1 cellular context compared by ENCODE assay signal in genomic region chr15:23687143-23687470, GRCh38.
A peak's percentile ranks its signal among the peaks of the same experiment; 100 is the strongest.
TF ChIP-seq lines count a peak whose summit lies in the region.

NDN (minus strand) TSS chr15:23687305; CDS start chr15:23687217, 88 bp downstream.

TF ChIP-seq in K562, 482 proteins besides CTCF, POLR2A, EP300 and RAD21 (continued from another document):
- TF ChIP-seq, protein P1, sequence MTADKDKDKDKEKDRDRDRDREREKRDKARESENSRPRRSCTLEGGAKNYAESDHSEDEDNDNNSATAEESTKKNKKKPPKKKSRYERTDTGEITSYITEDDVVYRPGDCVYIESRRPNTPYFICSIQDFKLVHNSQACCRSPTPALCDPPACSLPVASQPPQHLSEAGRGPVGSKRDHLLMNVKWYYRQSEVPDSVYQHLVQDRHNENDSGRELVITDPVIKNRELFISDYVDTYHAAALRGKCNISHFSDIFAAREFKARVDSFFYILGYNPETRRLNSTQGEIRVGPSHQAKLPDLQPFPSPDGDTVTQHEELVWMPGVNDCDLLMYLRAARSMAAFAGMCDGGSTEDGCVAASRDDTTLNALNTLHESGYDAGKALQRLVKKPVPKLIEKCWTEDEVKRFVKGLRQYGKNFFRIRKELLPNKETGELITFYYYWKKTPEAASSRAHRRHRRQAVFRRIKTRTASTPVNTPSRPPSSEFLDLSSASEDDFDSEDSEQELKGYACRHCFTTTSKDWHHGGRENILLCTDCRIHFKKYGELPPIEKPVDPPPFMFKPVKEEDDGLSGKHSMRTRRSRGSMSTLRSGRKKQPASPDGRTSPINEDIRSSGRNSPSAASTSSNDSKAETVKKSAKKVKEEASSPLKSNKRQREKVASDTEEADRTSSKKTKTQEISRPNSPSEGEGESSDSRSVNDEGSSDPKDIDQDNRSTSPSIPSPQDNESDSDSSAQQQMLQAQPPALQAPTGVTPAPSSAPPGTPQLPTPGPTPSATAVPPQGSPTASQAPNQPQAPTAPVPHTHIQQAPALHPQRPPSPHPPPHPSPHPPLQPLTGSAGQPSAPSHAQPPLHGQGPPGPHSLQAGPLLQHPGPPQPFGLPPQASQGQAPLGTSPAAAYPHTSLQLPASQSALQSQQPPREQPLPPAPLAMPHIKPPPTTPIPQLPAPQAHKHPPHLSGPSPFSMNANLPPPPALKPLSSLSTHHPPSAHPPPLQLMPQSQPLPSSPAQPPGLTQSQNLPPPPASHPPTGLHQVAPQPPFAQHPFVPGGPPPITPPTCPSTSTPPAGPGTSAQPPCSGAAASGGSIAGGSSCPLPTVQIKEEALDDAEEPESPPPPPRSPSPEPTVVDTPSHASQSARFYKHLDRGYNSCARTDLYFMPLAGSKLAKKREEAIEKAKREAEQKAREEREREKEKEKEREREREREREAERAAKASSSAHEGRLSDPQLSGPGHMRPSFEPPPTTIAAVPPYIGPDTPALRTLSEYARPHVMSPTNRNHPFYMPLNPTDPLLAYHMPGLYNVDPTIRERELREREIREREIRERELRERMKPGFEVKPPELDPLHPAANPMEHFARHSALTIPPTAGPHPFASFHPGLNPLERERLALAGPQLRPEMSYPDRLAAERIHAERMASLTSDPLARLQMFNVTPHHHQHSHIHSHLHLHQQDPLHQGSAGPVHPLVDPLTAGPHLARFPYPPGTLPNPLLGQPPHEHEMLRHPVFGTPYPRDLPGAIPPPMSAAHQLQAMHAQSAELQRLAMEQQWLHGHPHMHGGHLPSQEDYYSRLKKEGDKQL (CRISPR knock-in tag; IDR thresholded peaks at IDR 0.05; ENCODE audit: borderline replicate concordance): no peak
- peak; percentile 29; the same call in 1 of the 2 replicates for TF ChIP-seq CXXC5 (CRISPR knock-in tag; IDR thresholded peaks at IDR 0.05)
- no peak for TF ChIP-seq FOXM1 (IDR thresholded peaks at IDR 0.05; ENCODE audit: low read depth)
- no peak for TF ChIP-seq FOXM1 (CRISPR knock-in tag; IDR thresholded peaks at IDR 0.05; ENCODE audit: low read depth)
